ENCODE assay signal across 1 cellular context in genomic region chr5:58459860-58460726, GRCh38.
TF ChIP-seq lines count a peak whose summit lies in the region.

Gene PLK2 (minus strand): TSS chr5:58460086. CDS start chr5:58459959, 127 bp downstream.

TF ChIP-seq in WTC11, 78 proteins besides CTCF, POLR2A, EP300 and RAD21 (continued from another document):
- TF ChIP-seq ZNF281 (CRISPR knock-in tag; IDR thresholded peaks at IDR 0.05) (peak; percentile 43; the same call in 1 of the 2 replicates), ZNF232 (CRISPR knock-in tag; IDR thresholded peaks at IDR 0.05) (peak; percentile 79), ZNF219 (CRISPR knock-in tag; IDR thresholded peaks at IDR 0.05; ENCODE audit: borderline replicate concordance) (no peak; the same call in 1 of the 2 replicates), KAT7 (CRISPR knock-in tag; IDR thresholded peaks at IDR 0.05; ENCODE audit: borderline replicate concordance) (0 out of 2 replicates have a peak, but pooled peaks have one; percentile 75), ATF6 (CRISPR knock-in tag; IDR thresholded peaks at IDR 0.05) (no peak), ZNF425 (CRISPR knock-in tag; conservative IDR thresholded peaks at IDR 0.05) (no peak), ZBTB21 (CRISPR knock-in tag; IDR thresholded peaks at IDR 0.05; ENCODE audit: borderline replicate concordance) (0 out of 2 replicates have a peak, but pooled peaks have one; percentile 22), JAZF1 (CRISPR knock-in tag; IDR thresholded peaks at IDR 0.05) (no peak), IRF1 (CRISPR knock-in tag; IDR thresholded peaks at IDR 0.05) (peak; percentile 59; the same call in 1 of the 2 replicates), SMAD3 (CRISPR knock-in tag; IDR thresholded peaks at IDR 0.05; ENCODE audit: borderline replicate concordance) (peak; percentile 44), SOX15 (CRISPR knock-in tag; IDR thresholded peaks at IDR 0.05) (no peak), ZNF317 (CRISPR knock-in tag; IDR thresholded peaks at IDR 0.05; ENCODE audit: borderline replicate concordance, low read depth) (no peak), TP53 (CRISPR knock-in tag; IDR thresholded peaks at IDR 0.05) (0 out of 2 replicates have a peak, but pooled peaks have one; percentile 20), FOXP4 (CRISPR knock-in tag; IDR thresholded peaks at IDR 0.05) (peak; percentile 29; the same call in 1 of the 2 replicates), NFE2L1 (CRISPR knock-in tag; IDR thresholded peaks at IDR 0.05) (peak; percentile 69; the same call in 1 of the 2 replicates), NR3C1 (CRISPR knock-in tag; conservative IDR thresholded peaks at IDR 0.05; ENCODE audit: low read depth) (no peak), CREM (CRISPR knock-in tag; IDR thresholded peaks at IDR 0.05) (peak; percentile 78), JUN (CRISPR knock-in tag; IDR thresholded peaks at IDR 0.05) (no peak), CDX4 (CRISPR knock-in tag; IDR thresholded peaks at IDR 0.05; ENCODE audit: borderline replicate concordance) (peak; percentile 32; the same call in 1 of the 2 replicates), MYBL2 (CRISPR knock-in tag; IDR thresholded peaks at IDR 0.05) (peak; percentile 67), ZBTB43 (CRISPR knock-in tag; IDR thresholded peaks at IDR 0.05) (peak; percentile 16), SP1 (CRISPR knock-in tag; conservative IDR thresholded peaks at IDR 0.05) (peak; percentile 89), GTF2I (CRISPR knock-in tag; conservative IDR thresholded peaks at IDR 0.05) (0 out of 2 replicates have a peak, but pooled peaks have one; percentile 22)
